2 cellular contexts compared by ENCODE assay signal in the genomic region with DNA sequence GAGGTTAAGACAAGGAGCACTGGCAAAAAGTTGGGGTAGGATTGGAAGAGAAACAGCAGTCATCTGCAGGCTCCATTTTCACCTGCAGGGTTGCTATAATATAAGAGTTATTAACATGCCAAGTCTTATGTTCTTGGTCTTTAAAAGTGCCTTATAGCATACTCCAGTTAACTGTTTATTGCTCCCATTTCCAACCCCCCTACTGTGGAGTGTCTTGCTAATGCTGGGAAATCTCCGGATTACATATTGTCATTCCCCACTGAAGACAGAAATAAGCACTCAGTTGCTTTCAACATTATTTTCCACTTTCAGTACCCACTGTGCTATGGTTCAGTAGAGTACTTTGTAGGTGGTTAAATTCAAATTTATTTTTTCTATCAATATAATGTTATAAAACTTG.
TF ChIP-seq lines count a peak whose summit lies in the region.

No MANE protein-coding gene starts in this region.

TF ChIP-seq in H1, 55 proteins besides CTCF, POLR2A, EP300 and RAD21:
- TF ChIP-seq SUZ12 (IDR thresholded peaks at IDR 0.05; ENCODE audit: low read length) (no peak), ATF3 (IDR thresholded peaks at IDR 0.05; ENCODE audit: insufficient read depth, low read depth, low read length) (no peak), TAF7 (optimal IDR thresholded peaks at IDR 0.05; ENCODE audit: borderline replicate concordance, low read depth, low read length) (no peak), CHD1 (IDR thresholded peaks at IDR 0.05; ENCODE audit: low read depth, low read length) (no peak), CHD2 (IDR thresholded peaks at IDR 0.05; ENCODE audit: low read length) (no peak), ZNF274 (IDR thresholded peaks at IDR 0.05; ENCODE audit: borderline replicate concordance, extremely low read depth, low read length) (no peak), SRF (IDR thresholded peaks at IDR 0.05; ENCODE audit: low read depth, low read length) (no peak), CHD7 (IDR thresholded peaks at IDR 0.05; ENCODE audit: insufficient replicate concordance, low read length) (no peak), RFX5 (IDR thresholded peaks at IDR 0.05; ENCODE audit: borderline replicate concordance, low read depth, low read length) (no peak), ASH2L (IDR thresholded peaks at IDR 0.05; ENCODE audit: low read length) (no peak), TAF1 (IDR thresholded peaks at IDR 0.05; ENCODE audit: low read depth, low read length) (no peak)
TF ChIP-seq in H1: peak in this region for 0.

TF ChIP-seq in neural cell, 6 proteins besides CTCF, POLR2A, EP300 and RAD21:
- TF ChIP-seq, protein P1, sequence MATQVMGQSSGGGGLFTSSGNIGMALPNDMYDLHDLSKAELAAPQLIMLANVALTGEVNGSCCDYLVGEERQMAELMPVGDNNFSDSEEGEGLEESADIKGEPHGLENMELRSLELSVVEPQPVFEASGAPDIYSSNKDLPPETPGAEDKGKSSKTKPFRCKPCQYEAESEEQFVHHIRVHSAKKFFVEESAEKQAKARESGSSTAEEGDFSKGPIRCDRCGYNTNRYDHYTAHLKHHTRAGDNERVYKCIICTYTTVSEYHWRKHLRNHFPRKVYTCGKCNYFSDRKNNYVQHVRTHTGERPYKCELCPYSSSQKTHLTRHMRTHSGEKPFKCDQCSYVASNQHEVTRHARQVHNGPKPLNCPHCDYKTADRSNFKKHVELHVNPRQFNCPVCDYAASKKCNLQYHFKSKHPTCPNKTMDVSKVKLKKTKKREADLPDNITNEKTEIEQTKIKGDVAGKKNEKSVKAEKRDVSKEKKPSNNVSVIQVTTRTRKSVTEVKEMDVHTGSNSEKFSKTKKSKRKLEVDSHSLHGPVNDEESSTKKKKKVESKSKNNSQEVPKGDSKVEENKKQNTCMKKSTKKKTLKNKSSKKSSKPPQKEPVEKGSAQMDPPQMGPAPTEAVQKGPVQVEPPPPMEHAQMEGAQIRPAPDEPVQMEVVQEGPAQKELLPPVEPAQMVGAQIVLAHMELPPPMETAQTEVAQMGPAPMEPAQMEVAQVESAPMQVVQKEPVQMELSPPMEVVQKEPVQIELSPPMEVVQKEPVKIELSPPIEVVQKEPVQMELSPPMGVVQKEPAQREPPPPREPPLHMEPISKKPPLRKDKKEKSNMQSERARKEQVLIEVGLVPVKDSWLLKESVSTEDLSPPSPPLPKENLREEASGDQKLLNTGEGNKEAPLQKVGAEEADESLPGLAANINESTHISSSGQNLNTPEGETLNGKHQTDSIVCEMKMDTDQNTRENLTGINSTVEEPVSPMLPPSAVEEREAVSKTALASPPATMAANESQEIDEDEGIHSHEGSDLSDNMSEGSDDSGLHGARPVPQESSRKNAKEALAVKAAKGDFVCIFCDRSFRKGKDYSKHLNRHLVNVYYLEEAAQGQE (IDR thresholded peaks at IDR 0.05; ENCODE audit: borderline replicate concordance) = peak; percentile 51
- TF ChIP-seq POLR2AphosphoS5 (IDR thresholded peaks at IDR 0.05) (peak; percentile 64), MXI1 (conservative IDR thresholded peaks at IDR 0.05; ENCODE audit: poor library complexity, severe bottlenecking) (no peak), TAF1 (IDR thresholded peaks at IDR 0.05; ENCODE audit: low read depth) (no peak), EZH2 (IDR thresholded peaks at IDR 0.05; ENCODE audit: borderline replicate concordance, insufficient read depth, low read length, poor library complexity, severe bottlenecking) (no peak), SMC3 (conservative IDR thresholded peaks at IDR 0.05; ENCODE audit: poor library complexity) (no peak)
